8 cellular contexts compared by ENCODE assay signal in the genomic region with DNA sequence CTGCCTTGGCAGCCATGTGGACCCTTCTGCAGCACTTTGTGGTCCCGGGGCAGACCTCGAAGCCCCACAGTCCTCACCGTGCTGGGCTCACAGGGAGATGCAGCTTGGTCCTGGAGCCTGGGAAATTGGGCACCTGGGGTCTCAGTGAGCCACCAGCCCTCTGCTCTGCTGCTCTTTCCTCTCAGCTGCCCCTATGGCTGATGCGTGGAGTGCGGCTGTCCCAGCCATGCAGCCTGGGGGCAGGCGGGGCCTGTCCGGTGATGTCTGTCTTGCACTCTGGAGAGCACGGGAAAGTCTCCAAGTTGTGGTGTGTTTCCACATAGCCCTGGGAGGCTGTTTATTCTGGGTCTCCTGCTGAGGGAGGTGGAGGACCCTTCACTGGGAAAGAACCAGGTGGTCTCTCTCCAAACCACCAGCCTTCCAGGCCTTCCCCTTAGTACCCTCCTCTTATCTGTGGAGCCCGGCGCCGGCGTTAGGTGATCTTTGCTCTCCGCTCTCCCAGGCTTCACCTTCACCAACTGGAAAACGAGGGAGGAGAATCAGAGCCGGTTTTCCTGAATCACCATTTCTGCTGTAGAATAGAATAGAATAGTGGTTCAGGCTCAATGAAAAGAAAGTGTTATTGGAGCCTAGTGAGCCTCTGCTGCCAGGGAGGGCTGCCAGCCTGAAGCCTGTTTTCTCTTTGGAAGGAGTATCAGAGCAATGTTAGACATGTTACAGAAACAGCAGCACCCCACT. TPM values are rescaled to one million over a fixed set of nuclear protein-coding genes. Genes with fewer than 3 reads are reported as not detected.
A peak's percentile ranks its signal among the peaks of the same experiment; 100 is the strongest.
DNase-seq lines count a peak whose midpoint lies in the region; ATAC-seq, FAIRE-seq and TF ChIP-seq lines count a peak whose summit lies in the region.

No MANE protein-coding gene starts in this region.

- H3K4me3 Mint-ChIP-seq in naive thymus-derived CD4-positive, alpha-beta T cell: peak overlapping the region; percentile 53 to 97 (median 90)

- TF ChIP-seq EP300 in H1 (IDR thresholded peaks at IDR 0.05; ENCODE audit: borderline replicate concordance in 1 of 2, low read depth in 2 of 2, low read length in 2 of 2): no peak

- no peak overlapping the region for H2AK5ac ChIP-seq in H1 (ENCODE audit: low read depth, low read length)

- intact Hi-C loops in naive thymus-derived CD4-positive, alpha-beta T cell (cut with micrococcal nuclease): loop anchor here (1.0 to 5.0 kb wide), 3 partner anchors 35 to 907 kb away; partner anchors contain the start of genes ATXN10 (in 1 of the 2) and CERK (in 1 of the 2)

- H3K56ac ChIP-seq in H1 (replicated peaks; ENCODE audit: insufficient read length, low read depth, low read length): no peak overlapping the region

- no peak overlapping the region for H3K4me3 ChIP-seq in H1 (ENCODE audit: extremely low read depth in 1 of 4, insufficient read depth in 2 of 4, low read depth in 3 of 4, low read length in 4 of 4)
- no peak overlapping the region for H3K4me3 ChIP-seq in naive thymus-derived CD4-positive, alpha-beta T cell (ENCODE audit: low read length)

- FAIRE-seq in H1 (lab: Jason Lieb, UNC): no peak

- no peak overlapping the region; a peak in 1 of 4 replicates for H3K4me2 ChIP-seq in H1 (ENCODE audit: insufficient read depth in 1 of 2, low read depth in 2 of 2, low read length in 2 of 2)

- peaks cover 9% of the 10 kb centered on the region; the same call in 1 of the 2 replicates for H3K23me2 ChIP-seq in H1 (ENCODE audit: low read depth, low read length)

- H3K27me3 Mint-ChIP-seq in naive thymus-derived CD4-positive, alpha-beta T cell: no peaks in the 10 kb centered on the region

- H3K79me2 ChIP-seq in H1 (ENCODE audit: control insufficient read depth in 1 of 2, insufficient read depth in 2 of 2, low read length in 2 of 2): peaks cover 0 to 6% of the 10 kb centered on the region in 2 experiments; a peak in 1 of 4 replicates

- TF ChIP-seq CTCF in H1 (IDR thresholded peaks at IDR 0.05; ENCODE audit: control extremely low read depth in 1 of 3, insufficient read depth in 1 of 3, low read depth in 1 of 3, low read length in 3 of 3): no peak

- H3K27ac Mint-ChIP-seq in naive thymus-derived CD4-positive, alpha-beta T cell: peak overlapping the region in 8 of 9 donors; percentile 12 to 91 (median 62)

- H3K27ac ChIP-seq in KOPT-K1 (ENCODE audit: low read depth, low read length, poor library complexity, severe bottlenecking) (peak overlapping the region; percentile 81), H1 (ENCODE audit: low read depth, low read length) (no peak overlapping the region)
- H3K27ac ChIP-seq in naive thymus-derived CD4-positive, alpha-beta T cell (ENCODE audit: low read depth, low read length): no peak overlapping the region

- H3K14ac ChIP-seq in H1 (ENCODE audit: insufficient read length): no peak overlapping the region

- H3K4me1 ChIP-seq in H1 (replicated peaks in 1 of 4; ENCODE audit: control insufficient read depth in 3 of 4, insufficient read depth in 4 of 4, low read length in 3 of 4): peaks cover 0 to 28% (median 18%) of the 10 kb centered on the region in 4 experiments; a peak in 6 of 7 replicates
- H3K4me1 ChIP-seq in naive thymus-derived CD4-positive, alpha-beta T cell (ENCODE audit: control insufficient read depth in 2 of 2, insufficient read depth in 2 of 2, low read length in 2 of 2): peaks cover 16 to 25% of the 10 kb centered on the region in 2 donors

- H3K9me3 Mint-ChIP-seq in naive thymus-derived CD4-positive, alpha-beta T cell: no peaks in the 10 kb centered on the region

- peaks cover 0 to 11% (median 5%) of the 10 kb centered on the region in 4 experiments; a peak in 4 of 7 replicates for H3K27me3 ChIP-seq in H1 (replicated peaks in 1 of 4; ENCODE audit: control insufficient read depth in 3 of 4, extremely low read depth in 1 of 4, insufficient read depth in 3 of 4, low read length in 3 of 4)
- no peaks in the 10 kb centered on the region for H3K27me3 ChIP-seq in naive thymus-derived CD4-positive, alpha-beta T cell (ENCODE audit: control insufficient read depth in 2 of 2, insufficient read depth in 2 of 2, low read length in 2 of 2)

- H2BK12ac ChIP-seq in H1 (ENCODE audit: low read depth, low read length): no peak overlapping the region; the same call in 1 of the 2 replicates

- H2BK15ac ChIP-seq in H1 (ENCODE audit: low read length): no peak overlapping the region; the same call in 1 of the 2 replicates

- H2AFZ ChIP-seq in H1 (ENCODE audit: low read length): no peak overlapping the region

- no peak for TF ChIP-seq RAD21 in H1 (IDR thresholded peaks at IDR 0.05 in 1 of 2, conservative IDR thresholded peaks at IDR 0.05 in 1 of 2; ENCODE audit: low read depth in 2 of 2, low read length in 2 of 2)

- peaks cover 37 to 53% (median 49%) of the 10 kb centered on the region in 7 donors for H3K4me1 Mint-ChIP-seq in naive thymus-derived CD4-positive, alpha-beta T cell

- H2BK120ac ChIP-seq in H1 (replicated peaks; ENCODE audit: low read depth, low read length): no peak overlapping the region

- H3K9me3 ChIP-seq in KOPT-K1 (ENCODE audit: insufficient read depth, low read length, poor library complexity, severe bottlenecking) (no peaks in the 10 kb centered on the region), H1 (ENCODE audit: insufficient read depth in 2 of 2, low read depth in 1 of 2, low read length in 1 of 2) (no peaks in the 10 kb centered on the region)
- no peaks in the 10 kb centered on the region for H3K9me3 ChIP-seq in naive thymus-derived CD4-positive, alpha-beta T cell (ENCODE audit: control insufficient read depth in 2 of 3, low read length in 3 of 3)

- no peak overlapping the region for H4K5ac ChIP-seq in H1 (ENCODE audit: insufficient read length, low read depth, low read length)

- H4K91ac ChIP-seq in H1 (replicated peaks; ENCODE audit: insufficient read length, low read length): no peak overlapping the region

- H3K79me1 ChIP-seq in H1 (ENCODE audit: low read depth, low read length): peaks cover 16% of the 10 kb centered on the region

- peak overlapping the region; percentile 6; the same call in 1 of the 2 replicates for H4K8ac ChIP-seq in H1 (ENCODE audit: extremely low read depth, insufficient read depth, low read length)

- peak; percentile 64 for DNase-seq in AG08395 (ENCODE audit: low spot score)
- no peak for DNase-seq in H1 (ENCODE audit: low read depth in 1 of 2, low spot score in 2 of 2)
- DNase-seq in naive thymus-derived CD4-positive, alpha-beta T cell: no peak
- DNase-seq in activated effector memory CD4-positive, alpha-beta T cell treated with anti-CD3 and anti-CD28 coated beads, Interleukin-2, amount 50 U/mL, for 16 hours: no peak

- H3K36me3 ChIP-seq in KOPT-K1 (ENCODE audit: insufficient read depth, low read length) (no peaks in the 10 kb centered on the region; the same call in 1 of the 2 replicates), H1 (ENCODE audit: control insufficient read depth in 2 of 4, insufficient read depth in 4 of 4, low read length in 3 of 4) (no peaks in the 10 kb centered on the region)
- H3K36me3 ChIP-seq in naive thymus-derived CD4-positive, alpha-beta T cell (ENCODE audit: control insufficient read depth in 2 of 3, insufficient read depth in 3 of 3, low read length in 3 of 3): no peaks in the 10 kb centered on the region

- H4K20me1 ChIP-seq in H1 (replicated peaks in 1 of 2; ENCODE audit: control insufficient read depth in 1 of 2, insufficient read depth in 2 of 2, low read length in 2 of 2): peaks cover 0 to 16% of the 10 kb centered on the region in 2 experiments

- H3K18ac ChIP-seq in H1 (ENCODE audit: extremely low read depth, low read length): no peak overlapping the region

- no peak overlapping the region for H3K4ac ChIP-seq in H1 (replicated peaks; ENCODE audit: insufficient read length, low read depth, low read length)

- ATAC-seq in naive thymus-derived CD4-positive, alpha-beta T cell: no peak
- ATAC-seq in HG03280 (IDR thresholded peaks at IDR 0.05; ENCODE audit: unreplicated experiment) (no peak), GM19463 (IDR thresholded peaks at IDR 0.05; ENCODE audit: unreplicated experiment) (no peak), GM19351 (IDR thresholded peaks at IDR 0.05; ENCODE audit: unreplicated experiment) (no peak)

- CTCF ChIA-PET in H1 (lab: Charles Lee; ENCODE audit: partially characterized antibody): interaction anchor here (0.7 to 1.3 kb wide), 5 partner anchors 8 to 219 kb away, joined by 3 to 8 read pairs (median 3); no protein-coding TSS in a partner anchor
- CTCF ChIA-PET in naive thymus-derived CD4-positive, alpha-beta T cell (lab: Charles Lee): no interaction called here

- no peak overlapping the region for H3K23ac ChIP-seq in H1 (ENCODE audit: insufficient read length)

- H2BK5ac ChIP-seq in H1 (ENCODE audit: low read depth, low read length): no peak overlapping the region

- H2BK20ac ChIP-seq in H1 (ENCODE audit: low read length): no peak overlapping the region

- TF ChIP-seq POLR2A in H1 (IDR thresholded peaks at IDR 0.05; ENCODE audit: control extremely low read depth in 1 of 2, low read depth in 2 of 2, low read length in 2 of 2): no peak

- POLR2A ChIA-PET in H1 (lab: Charles Lee; ENCODE audit: partially characterized antibody): no interaction called here
- POLR2A ChIA-PET in naive thymus-derived CD4-positive, alpha-beta T cell (lab: Charles Lee): no interaction called here

- H3K9ac ChIP-seq in H1 (replicated peaks in 1 of 4; ENCODE audit: extremely low read depth in 1 of 4, low read depth in 3 of 4, low read length in 3 of 4): no peak overlapping the region

- WGBS in H1 (ENCODE audit: extremely low coverage in 1 of 2, insufficient coverage in 1 of 2, insufficient read length in 1 of 2, insufficient replicate concordance in 2 of 2, low coverage in 1 of 2, low lambda C conversion rate in 2 of 2, missing lambda C conversion rate in 1 of 2), 2 experiments: 92% methylated on average over 15 of the region's 15 CpGs; no CpG with 5 or more reads in 1 of the 2 experiments

- H3K36me3 Mint-ChIP-seq in naive thymus-derived CD4-positive, alpha-beta T cell: peaks cover 0 to 2% (median 0%) of the 10 kb centered on the region in 5 donors

RNA-seq across cellular contexts. Expression of gene GRAMD4, which starts 41.2 kb away (rescaled TPM):
- total RNA-seq in H1 (2021; fragmentation: NEBNext Ultra II Directional; extraction: Animal tissue kit (Norgen Biotek cat#: 25700)): 20.5 and 25.6 TPM in 2 replicates
- polyA plus RNA-seq in H1 (2011; rRNA removed): 7.9 and 8.6 TPM in 2 replicates
- polyA plus RNA-seq in H1 (2011; cell fraction: cytosol; rRNA removed): 9.2 TPM
- polyA plus RNA-seq in H1 (2011; cell fraction: nucleus; rRNA removed): 18.3 TPM
- polyA plus RNA-seq in H1 (2012, experiment 1 of 2): 14.3 to 23.8 TPM (median 16.0 TPM) in 4 replicates
- polyA plus RNA-seq in H1 (2012, experiment 2 of 2): 5.4 TPM
- polyA plus RNA-seq in H1 (2013, experiment 1 of 2): 10.3 TPM
- polyA plus RNA-seq in H1 (2013, experiment 2 of 2): 9.8 TPM
- polyA minus RNA-seq in H1 (2011; rRNA and poly(A)+ RNA removed): 12.8 and 15.9 TPM in 2 replicates
- polyA minus RNA-seq in H1 (2011; cell fraction: cytosol; rRNA and poly(A)+ RNA removed): 8.7 TPM
- polyA minus RNA-seq in H1 (2011; cell fraction: nucleus; rRNA and poly(A)+ RNA removed): 8.7 TPM
- total RNA-seq in naive thymus-derived CD4-positive, alpha-beta T cell: 10 to 100 TPM; 13.9 to 48.5 (median 15.6) TPM
- polyA plus RNA-seq in naive thymus-derived CD4-positive, alpha-beta T cell: 1 to 10 TPM; 2.1 to 2.8 TPM

RNA-seq across cellular contexts. Expression of gene CELSR1, which starts 41.6 kb away (rescaled TPM):
- total RNA-seq in H1 (2021; fragmentation: NEBNext Ultra II Directional; extraction: Animal tissue kit (Norgen Biotek cat#: 25700)): 12.2 and 12.4 TPM in 2 replicates
- polyA plus RNA-seq in H1 (2011; rRNA removed): 9.0 and 16.4 TPM in 2 replicates
- 9.1 TPM for polyA plus RNA-seq in H1 (2011; cell fraction: cytosol; rRNA removed)
- 36.2 TPM for polyA plus RNA-seq in H1 (2011; cell fraction: nucleus; rRNA removed)
- 8.8 to 12.1 TPM (median 10.3 TPM) in 4 replicates for polyA plus RNA-seq in H1 (2012, experiment 1 of 2)
- polyA plus RNA-seq in H1 (2012, experiment 2 of 2): 7.3 TPM
- 10.4 TPM for polyA plus RNA-seq in H1 (2013, experiment 1 of 2)
- 9.5 TPM for polyA plus RNA-seq in H1 (2013, experiment 2 of 2)
- polyA minus RNA-seq in H1 (2011; rRNA and poly(A)+ RNA removed): 22.5 and 24.2 TPM in 2 replicates
- polyA minus RNA-seq in H1 (2011; cell fraction: cytosol; rRNA and poly(A)+ RNA removed): 13.4 TPM
- polyA minus RNA-seq in H1 (2011; cell fraction: nucleus; rRNA and poly(A)+ RNA removed): 38.4 TPM
- total RNA-seq in naive thymus-derived CD4-positive, alpha-beta T cell: 1 to 10 TPM in 2 of 5 experiments, under 1 TPM in 3; 0.36 to 4.7 (median 0.97) TPM
- 1 to 10 TPM in 1 of 2 donors, under 1 TPM in 1; 0.45 to 1.1 TPM for polyA plus RNA-seq in naive thymus-derived CD4-positive, alpha-beta T cell
